Comparison of ENCODE assay signal across 1 cellular context in the genomic region with DNA sequence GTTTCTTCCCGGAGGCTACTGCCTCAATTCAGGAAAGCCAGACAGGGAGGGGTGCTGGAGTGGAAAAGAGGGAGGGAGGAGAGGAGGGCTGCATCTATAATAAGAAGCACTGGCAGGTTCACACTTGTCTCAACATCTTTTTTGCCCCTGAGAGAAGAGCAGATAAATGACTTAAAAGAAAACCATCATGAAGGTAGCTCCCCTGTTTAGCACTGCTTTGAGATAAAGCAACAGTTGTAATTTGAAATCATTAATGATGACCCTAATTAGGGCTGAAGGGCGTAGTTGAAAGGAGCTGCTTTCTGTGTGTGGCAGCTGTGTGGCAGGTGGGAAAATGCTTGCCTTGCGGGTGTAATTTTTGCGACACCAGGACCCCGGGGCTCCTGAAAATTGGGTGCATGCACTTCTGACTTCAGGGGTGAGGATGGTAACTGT.
TF ChIP-seq lines count a peak whose summit lies in the region.

No MANE protein-coding gene starts in this region.

TF ChIP-seq in HepG2, 621 proteins besides CTCF, POLR2A, EP300 and RAD21 (continued from another document):
- TF ChIP-seq ZNF646 (CRISPR knock-in tag; IDR thresholded peaks at IDR 0.05) (no peak), HOXA3 (CRISPR knock-in tag; IDR thresholded peaks at IDR 0.05) (no peak), EED (CRISPR knock-in tag; IDR thresholded peaks at IDR 0.05) (no peak), FOXP1 (IDR thresholded peaks at IDR 0.05) (no peak), FOXP1 (CRISPR knock-in tag; IDR thresholded peaks at IDR 0.05) (no peak), TP53 (CRISPR knock-in tag; conservative IDR thresholded peaks at IDR 0.05) (no peak), GPN1 (CRISPR knock-in tag; IDR thresholded peaks at IDR 0.05; ENCODE audit: borderline replicate concordance) (no peak), ZNF607 (CRISPR knock-in tag; IDR thresholded peaks at IDR 0.05; ENCODE audit: borderline replicate concordance) (no peak)
